In the genomic region with DNA sequence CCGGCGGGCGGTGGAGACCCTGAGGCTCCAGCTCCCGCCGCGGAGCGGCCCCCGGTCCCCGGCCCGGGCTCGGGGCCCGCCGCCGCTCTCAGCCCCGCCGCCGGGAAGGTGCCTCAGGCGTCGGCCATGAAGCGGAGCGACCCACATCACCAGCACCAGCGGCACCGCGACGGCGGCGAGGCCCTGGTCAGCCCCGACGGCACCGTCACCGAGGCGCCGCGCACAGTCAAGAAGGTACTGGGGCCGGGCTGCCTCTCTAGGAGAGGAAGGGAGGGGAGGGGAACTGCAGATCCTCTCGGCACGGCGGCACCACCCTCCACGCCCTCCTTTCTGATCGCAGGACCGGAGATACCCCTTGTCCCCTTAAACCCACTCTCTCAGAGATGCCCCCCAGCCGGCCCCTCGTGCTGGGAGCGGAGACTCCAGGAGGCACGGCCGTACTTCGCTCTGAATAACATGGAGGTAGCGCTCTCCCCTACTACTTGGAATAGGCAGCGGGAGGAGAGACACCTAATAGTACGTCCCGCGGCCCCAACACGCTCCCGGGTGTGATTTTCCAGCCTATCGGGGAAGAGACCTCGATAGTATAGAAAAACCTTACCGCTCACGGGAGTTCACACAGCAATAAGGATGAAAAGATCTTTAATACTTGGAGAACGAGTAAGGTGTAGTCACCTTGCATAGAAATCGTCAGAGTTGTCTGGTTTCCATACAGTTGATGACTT, we compare ENCODE assay signal across 8 cellular contexts. TPM values are rescaled to one million over a fixed set of nuclear protein-coding genes. Genes with fewer than 3 reads are reported as not detected.
A peak's percentile ranks its signal among the peaks of the same experiment; 100 is the strongest.
DNase-seq lines count a peak whose midpoint lies in the region; ATAC-seq and TF ChIP-seq lines count a peak whose summit lies in the region.

No MANE protein-coding gene starts in this region.

- intact Hi-C loops in CD4-positive, alpha-beta T cell (cut with DNase I, micrococcal nuclease): loop anchor here in 1 of 2 experiments (5.0 to 10.0 kb wide), 4 partner anchors 207 to 883 kb away; partner anchors contain the start of genes RBM28, SMKR1 and STRIP2

- peak overlapping the region; percentile 89 for H3K27ac Mint-ChIP-seq in CD4-positive, alpha-beta T cell

- POLR2A ChIA-PET in CD4-positive, alpha-beta T cell (lab: Charles Lee): interaction anchor here (0.6 to 1.4 kb wide), 16 partner anchors 10 to 765 kb away, joined by 3 to 6 read pairs (median 3); partner anchors contain the start of gene NRF1

- no peak for TF ChIP-seq EP300 in gastroesophageal sphincter (IDR thresholded peaks at IDR 0.05)

- H3K27me3 Mint-ChIP-seq in CD4-positive, alpha-beta T cell: no peaks in the 10 kb centered on the region

- WGBS in gastroesophageal sphincter (ENCODE audit: low coverage in 1 of 2), 2 donors: 1 to 2% methylated on average over 12 to 31 of the region's 60 CpGs
- under 1% methylated on average over 60 of the region's 60 CpGs for WGBS in thymus

- no peak for TF ChIP-seq CTCF in CD4-positive, alpha-beta T cell (IDR thresholded peaks at IDR 0.05)
- TF ChIP-seq CTCF in gastroesophageal sphincter (IDR thresholded peaks at IDR 0.05): no peak

- peaks cover 3% of the 10 kb centered on the region for H3K36me3 Mint-ChIP-seq in CD4-positive, alpha-beta T cell (ENCODE audit: low read depth)

- CTCF ChIA-PET in CD4-positive, alpha-beta T cell (lab: Charles Lee): interaction anchor here (1.3 to 1.9 kb wide), 4 partner anchors 14 to 118 kb away, joined by 3 to 9 read pairs (median 4); no protein-coding TSS in a partner anchor

- H3K27ac ChIP-seq in CD4-positive, alpha-beta T cell (ENCODE audit: low read depth, low read length): peak overlapping the region; percentile 65
- H3K27ac ChIP-seq in gastroesophageal sphincter (peak overlapping the region; percentile 11 to 95 (median 92)), thymus (ENCODE audit: low read depth) (peak overlapping the region; percentile 86)

- no peaks in the 10 kb centered on the region for H3K9me3 ChIP-seq in CD4-positive, alpha-beta T cell (ENCODE audit: control insufficient read depth, low read length)
- no peaks in the 10 kb centered on the region for H3K9me3 ChIP-seq in gastroesophageal sphincter
- H3K9me3 ChIP-seq in thymus (ENCODE audit: control insufficient read depth): no peaks in the 10 kb centered on the region

- peaks cover 0 to 30% (median 8%) of the 10 kb centered on the region in 3 donors for H3K4me1 ChIP-seq in gastroesophageal sphincter
- no peaks in the 10 kb centered on the region for H3K4me1 ChIP-seq in thymus (ENCODE audit: control insufficient read depth, insufficient read depth, low read length)

- H3K27me3 ChIP-seq in CD4-positive, alpha-beta T cell (ENCODE audit: control insufficient read depth, insufficient read depth, low read length): no peaks in the 10 kb centered on the region
- H3K27me3 ChIP-seq in gastroesophageal sphincter (no peaks in the 10 kb centered on the region), thymus (ENCODE audit: control insufficient read depth, insufficient read depth) (no peaks in the 10 kb centered on the region)

- no peak for TF ChIP-seq POLR2A in gastroesophageal sphincter (IDR thresholded peaks at IDR 0.05)

- H3K4me3 Mint-ChIP-seq in CD4-positive, alpha-beta T cell: peak overlapping the region; percentile 96

- peak; percentile 33 for ATAC-seq in CD4-positive, alpha-beta T cell (ENCODE audit: poor library complexity)
- ATAC-seq in GM19463 (IDR thresholded peaks at IDR 0.05; ENCODE audit: unreplicated experiment): peak; percentile 27
- ATAC-seq in HG03565 (IDR thresholded peaks at IDR 0.05; ENCODE audit: unreplicated experiment): peak; percentile 22
- ATAC-seq in gastroesophageal sphincter: peak; percentile 40

- peak overlapping the region; percentile 63 to 97 for H3K4me3 ChIP-seq in gastroesophageal sphincter
- H3K4me3 ChIP-seq in thymus (ENCODE audit: low read length): peak overlapping the region; percentile 91

- peaks cover 58% of the 10 kb centered on the region for H3K4me1 Mint-ChIP-seq in CD4-positive, alpha-beta T cell (ENCODE audit: low read depth)

- peak; percentile 21 to 65 (median 46) for DNase-seq in CD4-positive, alpha-beta T cell
- DNase-seq in RKO (ENCODE audit: low spot score) (peak; percentile 71), activated gamma-delta T cell treated with Interleukin-2 at 50 U/mL for 16 hours (peak; percentile 47), occipital lobe (lab: John Stamatoyannopoulos, UW) (peak; percentile 56)

- H3K36me3 ChIP-seq in gastroesophageal sphincter: no peaks in the 10 kb centered on the region
- no peaks in the 10 kb centered on the region for H3K36me3 ChIP-seq in thymus (ENCODE audit: control insufficient read depth, insufficient read depth)

- H3K9me3 Mint-ChIP-seq in CD4-positive, alpha-beta T cell: no peaks in the 10 kb centered on the region

RNA-seq across cellular contexts. Expression of gene AHCYL2, which starts 0.5 kb away (rescaled TPM):
- total RNA-seq in CD4-positive, alpha-beta T cell: 1 to 10 TPM; 5.8 to 6.0 TPM
- total RNA-seq in gastroesophageal sphincter (10 to 100 TPM in 3 of 4 donors, 1 to 10 TPM in 1; 8.7 to 17.3 (median 14.2) TPM), occipital lobe (22.8 TPM)
- 6.8 TPM for polyA plus RNA-seq in thymus

RNA-seq across cellular contexts. Expression of gene SMO, which starts 36.9 kb away (rescaled TPM):
- total RNA-seq in CD4-positive, alpha-beta T cell: not detected
- total RNA-seq in gastroesophageal sphincter (10 to 100 TPM in 3 of 4 donors, 1 to 10 TPM in 1; 10.0 to 20.1 (median 13.4) TPM), occipital lobe (8.7 TPM)
- 4.6 TPM for polyA plus RNA-seq in thymus

Comparison
In these comparisons a context has a peak if more than half of its experiments do, and no peak if none do; other contexts are left out.
1. Peak in every context shown above with its lines: DNase-seq, ATAC-seq, H3K4me3 ChIP-seq and H3K27ac ChIP-seq.